ENCODE assay signal across 9 cellular contexts in the genomic region with DNA sequence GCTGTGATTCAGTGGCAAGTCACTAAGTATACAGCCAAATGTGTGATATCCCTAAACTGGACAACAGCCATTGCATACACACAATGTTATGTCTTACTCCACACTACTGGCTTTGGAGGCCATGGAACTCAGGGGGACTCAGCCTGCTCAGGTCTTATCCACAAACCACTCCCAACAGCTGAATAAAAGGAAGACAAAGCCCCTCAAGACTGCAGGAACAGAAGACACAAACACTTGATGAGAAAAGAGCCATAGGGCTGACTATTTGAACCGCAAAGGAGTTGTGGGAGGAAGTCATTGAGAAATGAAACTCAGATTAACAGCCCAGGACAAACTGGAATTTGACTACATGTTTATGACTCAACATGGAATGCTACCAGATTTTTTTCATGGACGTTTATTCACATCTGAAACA. TPM values are rescaled to one million over a fixed set of nuclear protein-coding genes. Genes with fewer than 3 reads are reported as not detected.
DNase-seq lines count a peak whose midpoint lies in the region; ATAC-seq and TF ChIP-seq lines count a peak whose summit lies in the region.
"Had no signal": no experiment of that assay in that cellular context is flagged by ENCODE, and none has a peak within 500 bp of the region (broad histone marks: within the 10 kb centered on the region; RNA-seq: fewer than 3 reads in every experiment).

No MANE protein-coding gene starts in this region.

- peaks cover 45% of the 10 kb centered on the region for H3K4me1 ChIP-seq in SJCRH30
- peaks cover 17% of the 10 kb centered on the region for H3K4me1 ChIP-seq in smooth muscle cell (ENCODE audit: low read depth)

- H3F3A ChIP-seq in smooth muscle cell (ENCODE audit: low read depth) = peaks cover 9% of the 10 kb centered on the region

- H3K4me2 ChIP-seq in smooth muscle cell = peak overlapping the region; percentile 73

- H3K27ac ChIP-seq in SJCRH30 (peak overlapping the region; percentile 51), smooth muscle cell (ENCODE audit: low read depth) (peak overlapping the region; percentile 89)

- H3K27me3 ChIP-seq in SJCRH30 = no peaks in the 10 kb centered on the region
- no peaks in the 10 kb centered on the region for H3K27me3 ChIP-seq in smooth muscle cell (ENCODE audit: low read depth)

- no peaks in the 10 kb centered on the region for H4K20me1 ChIP-seq in smooth muscle cell (ENCODE audit: low read depth)

- TF ChIP-seq CTCF in fibroblast of pulmonary artery (IDR thresholded peaks at IDR 0.05; ENCODE audit: low read length, missing control alignments) (no peak), smooth muscle cell (IDR thresholded peaks at IDR 0.05; ENCODE audit: borderline replicate concordance, insufficient read depth, poor library complexity, severe bottlenecking) (no peak)

- H3K4me3 ChIP-seq in SJCRH30 (no peak overlapping the region), fibroblast of pulmonary artery (replicated peaks; ENCODE audit: low read depth, low read length) (no peak overlapping the region), smooth muscle cell (no peak overlapping the region)

- H3K9ac ChIP-seq in smooth muscle cell (ENCODE audit: low read depth) = peak overlapping the region; percentile 37

- no peak overlapping the region for H2AFZ ChIP-seq in smooth muscle cell (ENCODE audit: low read depth)

- no peaks in the 10 kb centered on the region for H3K79me2 ChIP-seq in smooth muscle cell (ENCODE audit: low read depth)

- no peak for ATAC-seq in HG03039 (IDR thresholded peaks at IDR 0.05; ENCODE audit: unreplicated experiment)
- ATAC-seq in GM19455 (IDR thresholded peaks at IDR 0.05; ENCODE audit: unreplicated experiment) = no peak

- DNase-seq in HCEC 1CT (peak; percentile 93), SJCRH30 (peak in 1 of 2 experiments; percentile 42), fibroblast of pulmonary artery (ENCODE audit: low read depth) (peak; percentile 96), smooth muscle cell (lab: John Stamatoyannopoulos, UW; ENCODE audit: unreplicated experiment) (no peak)
- DNase-seq in activated CD4-positive, CD25-positive, alpha-beta regulatory T cell (lab: John Stamatoyannopoulos, UW) = no peak
- DNase-seq: activated naive CD4-positive, alpha-beta T cell treated with anti-CD3 and anti-CD28 coated beads for 36 hours; left cardiac atrium had no signal

- H3K36me3 ChIP-seq in SJCRH30 (no peaks in the 10 kb centered on the region), smooth muscle cell (ENCODE audit: low read depth) (no peaks in the 10 kb centered on the region)

- peaks cover 3% of the 10 kb centered on the region; the same call in 1 of the 2 replicates for H3K9me3 ChIP-seq in SJCRH30 (replicated peaks)
- no peaks in the 10 kb centered on the region for H3K9me3 ChIP-seq in smooth muscle cell (replicated peaks; ENCODE audit: low read depth)

- 10% methylated on average over 2 of the region's 2 CpGs for WGBS in smooth muscle cell (ENCODE audit: low lambda C conversion rate)

RNA-seq across cellular contexts. Expression of a gene that starts 40.9 kb away (rescaled TPM):
- 0.36 and 0.43 TPM in 2 replicates for total RNA-seq in SJCRH30 (2014; rRNA removed; shearing (Covaris generic))
- total RNA-seq in smooth muscle cell = 17.7 and 36.4 TPM in 2 replicates
- polyA plus RNA-seq in smooth muscle cell = 23.2 and 24.6 TPM in 2 replicates

Comparison
In these comparisons a context has a peak if more than half of its experiments do, and no peak if none do; other contexts are left out.
1. DNase-seq: peak in HCEC 1CT (single experiment) and fibroblast of pulmonary artery (single experiment); none in smooth muscle cell (single experiment) and activated CD4-positive, CD25-positive, alpha-beta regulatory T cell (0 of 4).
2. RNA of a gene that starts 40.9 kb away (total RNA-seq): 17.7 to 36.4 TPM in smooth muscle cell; 0.36 to 0.43 TPM in SJCRH30; every median in the first group is over 10 times any median in the second.